ENCODE assay signal across 1 cellular context in the genomic region with DNA sequence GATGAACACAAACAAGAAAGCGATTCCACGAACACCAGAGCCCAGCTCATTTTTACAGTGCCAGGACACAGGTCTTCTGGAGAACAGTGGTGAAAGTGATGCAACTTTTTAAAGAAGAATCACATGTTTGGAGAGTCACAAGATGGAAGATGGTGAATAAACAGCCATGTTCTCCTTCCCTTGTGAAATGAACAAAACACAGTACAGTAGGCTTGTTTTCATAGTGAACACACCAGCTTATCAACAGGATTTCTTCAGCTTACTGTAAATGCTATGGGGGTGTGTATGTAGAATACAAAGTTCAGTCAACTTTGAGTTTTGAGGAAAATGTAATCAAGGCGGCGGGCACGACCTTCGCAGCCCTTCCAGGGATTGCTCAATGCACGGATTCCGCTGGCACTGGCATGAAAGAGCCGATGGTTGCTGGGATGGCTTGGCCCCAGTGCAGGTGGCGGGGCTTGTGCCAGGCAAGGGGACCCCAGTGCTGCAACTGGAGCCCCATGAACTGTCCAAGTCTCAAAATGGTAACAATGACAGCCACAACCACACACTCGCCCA.
A peak's percentile ranks its signal among the peaks of the same experiment; 100 is the strongest.
TF ChIP-seq lines count a peak whose summit lies in the region.

No MANE protein-coding gene starts in this region.

TF ChIP-seq in HepG2, 621 proteins besides CTCF, POLR2A, EP300 and RAD21 (continued from another document and continues in another):
- peak; percentile 74 for TF ChIP-seq ZBTB25 (CRISPR knock-in tag; IDR thresholded peaks at IDR 0.05)
- peak; percentile 87; the same call in 1 of the 2 replicates for TF ChIP-seq NCOR1 (IDR thresholded peaks at IDR 0.05; ENCODE audit: borderline replicate concordance, low read length)
- peak; percentile 56 for TF ChIP-seq POLR2G (IDR thresholded peaks at IDR 0.05; ENCODE audit: low read depth, low read length)
- TF ChIP-seq ELF1 (CRISPR knock-in tag; IDR thresholded peaks at IDR 0.05), result peak; percentile 33; the same call in 1 of the 2 replicates
- TF ChIP-seq BRF2 (CRISPR knock-in tag; IDR thresholded peaks at IDR 0.05), result no peak
- TF ChIP-seq ZNF501 (CRISPR knock-in tag; IDR thresholded peaks at IDR 0.05), result peak; percentile 62; the same call in 1 of the 2 replicates
- TF ChIP-seq ZNF274 (CRISPR knock-in tag; IDR thresholded peaks at IDR 0.05), result 0 out of 2 replicates have a peak, but pooled peaks have one; percentile 2
- TF ChIP-seq ARID4A (CRISPR knock-in tag; IDR thresholded peaks at IDR 0.05; ENCODE audit: borderline replicate concordance), result peak; percentile 67; the same call in 1 of the 2 replicates
- peak; percentile 77 for TF ChIP-seq REPIN1 (CRISPR knock-in tag; IDR thresholded peaks at IDR 0.05; ENCODE audit: borderline replicate concordance, low read depth)
- TF ChIP-seq SSRP1 (CRISPR knock-in tag; IDR thresholded peaks at IDR 0.05), result peak; percentile 75; the same call in 1 of the 2 replicates
- peak; percentile 90 for TF ChIP-seq ZNF644 (CRISPR knock-in tag; IDR thresholded peaks at IDR 0.05; ENCODE audit: low read depth)
- TF ChIP-seq ZNF629 (CRISPR knock-in tag; conservative IDR thresholded peaks at IDR 0.05), result no peak; the same call in 1 of the 2 replicates
- TF ChIP-seq NR2C2 (CRISPR knock-in tag; IDR thresholded peaks at IDR 0.05; ENCODE audit: borderline replicate concordance), result peak; percentile 71
- TF ChIP-seq ZNF607 (CRISPR knock-in tag; IDR thresholded peaks at IDR 0.05; ENCODE audit: borderline replicate concordance), result peak; percentile 40; the same call in 1 of the 2 replicates
- peak; percentile 41 for TF ChIP-seq XRCC5 (optimal IDR thresholded peaks at IDR 0.05; ENCODE audit: low read length)
- TF ChIP-seq GFI1 (CRISPR knock-in tag; IDR thresholded peaks at IDR 0.05; ENCODE audit: borderline replicate concordance), result peak; percentile 61; the same call in 1 of the 2 replicates
- peak; percentile 84 for TF ChIP-seq PITX1 (CRISPR knock-in tag; IDR thresholded peaks at IDR 0.05)
- peak; percentile 78 for TF ChIP-seq HDAC1 (CRISPR knock-in tag; IDR thresholded peaks at IDR 0.05)
- peak; percentile 75; the same call in 1 of the 2 replicates for TF ChIP-seq ZSCAN9 (CRISPR knock-in tag; IDR thresholded peaks at IDR 0.05; ENCODE audit: borderline replicate concordance)
- TF ChIP-seq TFDP1 (CRISPR knock-in tag; IDR thresholded peaks at IDR 0.05; ENCODE audit: borderline replicate concordance), result peak; percentile 26; the same call in 1 of the 2 replicates
- peak; percentile 73; the same call in 1 of the 2 replicates for TF ChIP-seq RERE (CRISPR knock-in tag; IDR thresholded peaks at IDR 0.05; ENCODE audit: low read depth)
- TF ChIP-seq FOXK2 (IDR thresholded peaks at IDR 0.05), result peak; percentile 85
- 0 out of 2 replicates have a peak, but pooled peaks have one; percentile 72 for TF ChIP-seq TRIM24 (CRISPR knock-in tag; IDR thresholded peaks at IDR 0.05)
- TF ChIP-seq KLF11 (CRISPR knock-in tag; IDR thresholded peaks at IDR 0.05), result 0 out of 2 replicates have a peak, but pooled peaks have one; percentile 39
- TF ChIP-seq TEAD3 (CRISPR knock-in tag; optimal IDR thresholded peaks at IDR 0.05; ENCODE audit: borderline replicate concordance), result peak; percentile 90
- TF ChIP-seq HIC2 (CRISPR knock-in tag; IDR thresholded peaks at IDR 0.05; ENCODE audit: low read depth), result peak; percentile 100
- peak; percentile 79 for TF ChIP-seq NFIC (IDR thresholded peaks at IDR 0.05; ENCODE audit: low read length)
- peak; percentile 65; the same call in 1 of the 2 replicates for TF ChIP-seq ZNF292 (CRISPR knock-in tag; IDR thresholded peaks at IDR 0.05; ENCODE audit: borderline replicate concordance, low read depth)
- no peak for TF ChIP-seq AKNA (CRISPR knock-in tag; IDR thresholded peaks at IDR 0.05; ENCODE audit: borderline replicate concordance)
- peak; percentile 61 for TF ChIP-seq KDM3A (CRISPR knock-in tag; IDR thresholded peaks at IDR 0.05; ENCODE audit: low read depth)
